ENCODE assay signal across 23 cellular contexts in genomic region chr5:17431272-17432050, GRCh38.
"Had no signal": no experiment of that assay in that cellular context is flagged by ENCODE, and none has a peak within 500 bp of the region (broad histone marks: within the 10 kb centered on the region; RNA-seq: fewer than 3 reads in every experiment).

No MANE protein-coding gene starts in this region.

- H3K4me3 ChIP-seq: colonic mucosa, Peyer's patch had no signal

- H3K27ac ChIP-seq: brain microvascular endothelial cell, colonic mucosa, Peyer's patch, WERI-Rb-1 had no signal

- H3K27me3 ChIP-seq: brain microvascular endothelial cell, colonic mucosa, Peyer's patch had no signal

- H3K36me3 ChIP-seq: brain microvascular endothelial cell, colonic mucosa, Peyer's patch, WERI-Rb-1 had no signal

- ATAC-seq: activated CD4-positive, alpha-beta T cell treated with anti-CD3 and anti-CD28 coated beads for 36 hours; activated T-helper 17 cell treated with anti-CD3 and anti-CD28 coated beads, Interleukin-2, amount 50 U/mL, for 72 hours; T-cell had no signal

- H3K9me3 ChIP-seq: colonic mucosa, Peyer's patch had no signal

- DNase-seq: activated CD4-positive, alpha-beta memory T cell treated with anti-CD3 and anti-CD28 coated beads, Interleukin-2, amount 10 ng/mL, durations not matched to agents 7 days and 5 days; activated CD4-positive, alpha-beta T cell treated with anti-CD3 and anti-CD28 coated beads for 36 hours; activated CD4-positive, alpha-beta T cell treated with anti-CD3 and anti-CD28 coated beads, Interleukin-2, amount 50 U/mL, for 1 hour; activated gamma-delta T cell; activated naive CD4-positive, alpha-beta T cell treated with anti-CD3 and anti-CD28 coated beads for 36 hours; activated T-cell treated with anti-CD3 and anti-CD28 coated beads for 4 hours; activated T-cell treated with anti-CD3 and anti-CD28 coated beads, Interleukin-2, amount 50 U/mL, for 48 hours; brain microvascular endothelial cell; cerebellar nuclear complex; colonic mucosa; Karpas-422; NCI-H1105 treated with DMSO at 0.1 percent for 48 hours; NCI-H146; NCI-H2029; NCI-H510A treated with DMSO at 0.1 percent for 48 hours; NCI-H69; Peyer's patch; SHP77; T-cell; T-helper 2 cell; T1000; WERI-Rb-1 had no signal
